ENCODE assay signal across 8 cellular contexts in the genomic region with DNA sequence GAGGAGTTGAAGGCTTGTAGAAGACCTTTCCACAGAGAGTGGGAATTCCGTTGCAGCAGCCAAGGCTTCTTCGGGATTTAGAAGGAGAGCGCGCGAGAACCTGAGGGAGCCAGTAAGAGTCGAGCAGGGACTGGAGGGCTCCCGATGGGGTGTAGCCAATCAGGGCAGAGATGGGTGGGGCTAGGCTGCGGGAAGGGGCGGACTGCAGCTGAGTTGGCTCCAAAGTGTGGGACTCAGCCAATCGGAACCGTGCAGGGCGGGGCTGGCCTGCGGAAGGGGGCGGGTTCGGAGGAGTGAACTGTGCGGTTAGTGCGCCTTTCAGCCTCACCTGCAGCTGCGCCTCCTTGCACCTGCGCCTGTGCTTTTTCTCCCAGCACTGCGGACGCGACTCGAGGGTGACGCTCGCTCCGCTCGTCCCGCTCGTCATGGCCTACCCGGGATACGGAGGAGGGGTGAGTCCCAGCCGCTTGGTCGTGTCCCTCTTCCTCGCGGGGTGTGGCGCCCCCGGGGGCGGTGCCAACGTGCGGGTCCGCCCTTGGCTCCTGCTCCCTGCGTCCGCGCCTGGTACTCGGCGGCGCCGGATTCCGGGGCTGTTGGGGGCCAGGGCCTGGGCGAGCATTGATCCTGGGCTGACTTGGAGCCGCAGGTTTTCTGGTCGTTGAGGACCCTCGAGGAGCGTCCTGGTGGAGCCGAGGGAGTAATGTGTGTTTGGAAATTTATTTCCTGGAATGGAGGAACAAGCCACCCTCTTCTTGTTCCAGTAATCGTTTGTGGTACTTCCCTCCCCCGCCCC. TPM values are rescaled to one million over a fixed set of nuclear protein-coding genes. Genes with fewer than 3 reads are reported as not detected.
DNase-seq lines count a peak whose midpoint lies in the region; ATAC-seq and TF ChIP-seq lines count a peak whose summit lies in the region.

A gene with protein sequence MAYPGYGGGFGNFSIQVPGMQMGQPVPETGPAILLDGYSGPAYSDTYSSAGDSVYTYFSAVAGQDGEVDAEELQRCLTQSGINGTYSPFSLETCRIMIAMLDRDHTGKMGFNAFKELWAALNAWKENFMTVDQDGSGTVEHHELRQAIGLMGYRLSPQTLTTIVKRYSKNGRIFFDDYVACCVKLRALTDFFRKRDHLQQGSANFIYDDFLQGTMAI (plus strand): TSS at position 309 of the 793 bp plus-strand sequence. CDS start 117 bp downstream, at position 426.

- H3K9me3 ChIP-seq in HEK293 (ENCODE audit: control insufficient read depth, insufficient read depth, low read depth, low read length), result no peaks in the 10 kb centered on the region

- H3K9me3 Mint-ChIP-seq in activated naive CD4-positive, alpha-beta T cell treated with anti-CD3 and anti-CD28 coated beads, Interleukin-2, amount 50 U/mL, for 72 hours, result no peaks in the 10 kb centered on the region

- peak; percentile 98 to 99 for ATAC-seq in activated naive CD4-positive, alpha-beta T cell treated with anti-CD3 and anti-CD28 coated beads, Interleukin-2, amount 50 U/mL, for 72 hours

- H3K36me3 Mint-ChIP-seq in activated naive CD4-positive, alpha-beta T cell treated with anti-CD3 and anti-CD28 coated beads, Interleukin-2, amount 50 U/mL, for 72 hours, result no peaks in the 10 kb centered on the region

- H3K27ac ChIP-seq in HEK293 (ENCODE audit: extremely low read depth, low read depth, low read length) (peak within 1 kb of the TSS; percentile 59; the same call in 1 of the 2 replicates), substantia nigra (ENCODE audit: low read depth, low read length, poor library complexity, severe bottlenecking) (peak within 1 kb of the TSS; percentile 96)

- peak; percentile 67 for TF ChIP-seq CTCF in HEK293 (tag by site-specific recombination; IDR thresholded peaks at IDR 0.05)

- H3K36me3 ChIP-seq in HEK293 (ENCODE audit: control insufficient read depth in 2 of 2, insufficient read depth in 1 of 2, low read length in 2 of 2), result no peaks in the 10 kb centered on the region

- CTCF ChIA-PET in HEK293 (lab: Yijun Ruan, JAX), result interaction anchor here (0.7 kb wide), 1 partner anchor 216 kb away, joined by 3 read pairs; no protein-coding TSS in a partner anchor

- H3K4me1 ChIP-seq in HEK293 (ENCODE audit: control insufficient read depth, insufficient read depth, low read length), result peaks cover 2% of the 10 kb centered on the region; the same call in 1 of the 2 replicates

- peak within 1 kb of the TSS; percentile 92 for H3K4me3 ChIP-seq in HEK293 (ENCODE audit: low read depth, low read length)

- H3K27ac Mint-ChIP-seq in activated naive CD4-positive, alpha-beta T cell treated with anti-CD3 and anti-CD28 coated beads, Interleukin-2, amount 50 U/mL, for 72 hours, result peak within 1 kb of the TSS; percentile 67 to 85

- DNase-seq in GM03348 (ENCODE audit: low spot score) (peak; percentile 93), NAMALWA (ENCODE audit: low spot score) (peak; percentile 98), SKM-1 treated with dmso at 0.1 percent for 144 hours (lab: John Stamatoyannopoulos, UW; ENCODE audit: unreplicated experiment) (peak; percentile 98), globus pallidus (ENCODE audit: low spot score) (peak; percentile 98), non-pigmented ciliary epithelial cell (ENCODE audit: low read depth) (peak; percentile 86), substantia nigra (lab: John Stamatoyannopoulos, UW) (peak; percentile 91 to 99 (median 97))
- DNase-seq in activated naive CD4-positive, alpha-beta T cell treated with anti-CD3 and anti-CD28 coated beads, Interleukin-2, amount 50 U/mL, for 72 hours (ENCODE audit: low spot score in 2 of 2), result peak; percentile 98

- POLR2A ChIA-PET in HEK293 (lab: Yijun Ruan, JAX), result interaction anchor here (0.5 to 1.0 kb wide), 3 partner anchors 25 to 32 kb away, joined by 3 to 7 read pairs (median 4); a partner anchor contains a TSS

TF ChIP-seq in HEK293, 187 proteins besides CTCF, POLR2A, EP300 and RAD21 (continues in another document):
- peak; percentile 47 for TF ChIP-seq SETDB1 (IDR thresholded peaks at IDR 0.05; ENCODE audit: insufficient read length, low read length)
- TF ChIP-seq WT1 (tag by site-specific recombination; IDR thresholded peaks at IDR 0.05), result 0 out of 2 replicates have a peak, but pooled peaks have one; percentile 18
- peak; percentile 63 for TF ChIP-seq ZBTB17 (tag by site-specific recombination; IDR thresholded peaks at IDR 0.05)
- TF ChIP-seq KLF16 (tag by site-specific recombination; IDR thresholded peaks at IDR 0.05), result peak; percentile 79
- TF ChIP-seq, protein P1, sequence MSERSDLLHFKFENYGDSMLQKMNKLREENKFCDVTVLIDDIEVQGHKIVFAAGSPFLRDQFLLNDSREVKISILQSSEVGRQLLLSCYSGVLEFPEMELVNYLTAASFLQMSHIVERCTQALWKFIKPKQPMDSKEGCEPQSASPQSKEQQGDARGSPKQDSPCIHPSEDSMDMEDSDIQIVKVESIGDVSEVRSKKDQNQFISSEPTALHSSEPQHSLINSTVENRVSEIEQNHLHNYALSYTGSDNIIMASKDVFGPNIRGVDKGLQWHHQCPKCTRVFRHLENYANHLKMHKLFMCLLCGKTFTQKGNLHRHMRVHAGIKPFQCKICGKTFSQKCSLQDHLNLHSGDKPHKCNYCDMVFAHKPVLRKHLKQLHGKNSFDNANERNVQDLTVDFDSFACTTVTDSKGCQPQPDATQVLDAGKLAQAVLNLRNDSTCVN (tag by site-specific recombination; optimal IDR thresholded peaks at IDR 0.05), result peak; percentile 75
- 0 out of 2 replicates have a peak, but pooled peaks have one; percentile 33 for TF ChIP-seq ZNF561 (tag by site-specific recombination; IDR thresholded peaks at IDR 0.05; ENCODE audit: borderline replicate concordance)
- TF ChIP-seq, protein P2, sequence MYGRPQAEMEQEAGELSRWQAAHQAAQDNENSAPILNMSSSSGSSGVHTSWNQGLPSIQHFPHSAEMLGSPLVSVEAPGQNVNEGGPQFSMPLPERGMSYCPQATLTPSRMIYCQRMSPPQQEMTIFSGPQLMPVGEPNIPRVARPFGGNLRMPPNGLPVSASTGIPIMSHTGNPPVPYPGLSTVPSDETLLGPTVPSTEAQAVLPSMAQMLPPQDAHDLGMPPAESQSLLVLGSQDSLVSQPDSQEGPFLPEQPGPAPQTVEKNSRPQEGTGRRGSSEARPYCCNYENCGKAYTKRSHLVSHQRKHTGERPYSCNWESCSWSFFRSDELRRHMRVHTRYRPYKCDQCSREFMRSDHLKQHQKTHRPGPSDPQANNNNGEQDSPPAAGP (tag by site-specific recombination; IDR thresholded peaks at IDR 0.05), result 0 out of 2 replicates have a peak, but pooled peaks have one; percentile 30
- TF ChIP-seq GLIS2 (tag by site-specific recombination; IDR thresholded peaks at IDR 0.05), result peak; percentile 88
- TF ChIP-seq, protein P3, sequence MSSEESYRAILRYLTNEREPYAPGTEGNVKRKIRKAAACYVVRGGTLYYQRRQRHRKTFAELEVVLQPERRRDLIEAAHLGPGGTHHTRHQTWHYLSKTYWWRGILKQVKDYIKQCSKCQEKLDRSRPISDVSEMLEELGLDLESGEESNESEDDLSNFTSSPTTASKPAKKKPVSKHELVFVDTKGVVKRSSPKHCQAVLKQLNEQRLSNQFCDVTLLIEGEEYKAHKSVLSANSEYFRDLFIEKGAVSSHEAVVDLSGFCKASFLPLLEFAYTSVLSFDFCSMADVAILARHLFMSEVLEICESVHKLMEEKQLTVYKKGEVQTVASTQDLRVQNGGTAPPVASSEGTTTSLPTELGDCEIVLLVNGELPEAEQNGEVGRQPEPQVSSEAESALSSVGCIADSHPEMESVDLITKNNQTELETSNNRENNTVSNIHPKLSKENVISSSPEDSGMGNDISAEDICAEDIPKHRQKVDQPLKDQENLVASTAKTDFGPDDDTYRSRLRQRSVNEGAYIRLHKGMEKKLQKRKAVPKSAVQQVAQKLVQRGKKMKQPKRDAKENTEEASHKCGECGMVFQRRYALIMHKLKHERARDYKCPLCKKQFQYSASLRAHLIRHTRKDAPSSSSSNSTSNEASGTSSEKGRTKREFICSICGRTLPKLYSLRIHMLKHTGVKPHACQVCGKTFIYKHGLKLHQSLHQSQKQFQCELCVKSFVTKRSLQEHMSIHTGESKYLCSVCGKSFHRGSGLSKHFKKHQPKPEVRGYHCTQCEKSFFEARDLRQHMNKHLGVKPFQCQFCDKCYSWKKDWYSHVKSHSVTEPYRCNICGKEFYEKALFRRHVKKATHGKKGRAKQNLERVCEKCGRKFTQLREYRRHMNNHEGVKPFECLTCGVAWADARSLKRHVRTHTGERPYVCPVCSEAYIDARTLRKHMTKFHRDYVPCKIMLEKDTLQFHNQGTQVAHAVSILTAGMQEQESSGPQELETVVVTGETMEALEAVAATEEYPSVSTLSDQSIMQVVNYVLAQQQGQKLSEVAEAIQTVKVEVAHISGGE (tag by site-specific recombination; conservative IDR thresholded peaks at IDR 0.05; ENCODE audit: low read depth), result peak; percentile 30; the same call in 1 of the 2 replicates
- TF ChIP-seq TRIM28 (IDR thresholded peaks at IDR 0.05; ENCODE audit: borderline replicate concordance, low read length), result peak; percentile 13; the same call in 1 of the 2 replicates
- no peak; the same call in 1 of the 2 replicates for TF ChIP-seq ZFHX2 (tag by site-specific recombination; conservative IDR thresholded peaks at IDR 0.05)
- peak; percentile 35; the same call in 1 of the 2 replicates for TF ChIP-seq KLF10 (tag by site-specific recombination; IDR thresholded peaks at IDR 0.05)
- peak; percentile 48; the same call in 1 of the 2 replicates for TF ChIP-seq ZNF600 (tag by site-specific recombination; IDR thresholded peaks at IDR 0.05)
- TF ChIP-seq ZNF341 (tag by site-specific recombination; IDR thresholded peaks at IDR 0.05; ENCODE audit: low read depth), result peak; percentile 54
- TF ChIP-seq ZNF248 (tag by site-specific recombination; IDR thresholded peaks at IDR 0.05), result no peak
- TF ChIP-seq YY1 (tag by site-specific recombination; IDR thresholded peaks at IDR 0.05), result no peak
- TF ChIP-seq ZNF560 (tag by site-specific recombination; IDR thresholded peaks at IDR 0.05; ENCODE audit: borderline replicate concordance), result no peak
- TF ChIP-seq, protein P4, sequence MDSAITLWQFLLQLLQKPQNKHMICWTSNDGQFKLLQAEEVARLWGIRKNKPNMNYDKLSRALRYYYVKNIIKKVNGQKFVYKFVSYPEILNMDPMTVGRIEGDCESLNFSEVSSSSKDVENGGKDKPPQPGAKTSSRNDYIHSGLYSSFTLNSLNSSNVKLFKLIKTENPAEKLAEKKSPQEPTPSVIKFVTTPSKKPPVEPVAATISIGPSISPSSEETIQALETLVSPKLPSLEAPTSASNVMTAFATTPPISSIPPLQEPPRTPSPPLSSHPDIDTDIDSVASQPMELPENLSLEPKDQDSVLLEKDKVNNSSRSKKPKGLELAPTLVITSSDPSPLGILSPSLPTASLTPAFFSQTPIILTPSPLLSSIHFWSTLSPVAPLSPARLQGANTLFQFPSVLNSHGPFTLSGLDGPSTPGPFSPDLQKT (IDR thresholded peaks at IDR 0.05; ENCODE audit: borderline replicate concordance, low read depth, low read length), result no peak
- TF ChIP-seq SP7 (tag by site-specific recombination; IDR thresholded peaks at IDR 0.05), result peak; percentile 45; the same call in 1 of the 2 replicates

RNA-seq across cellular contexts. Expression of the gene that starts here (rescaled TPM):
- total RNA-seq in activated naive CD4-positive, alpha-beta T cell treated with anti-CD3 and anti-CD28 coated beads, Interleukin-2, amount 50 U/mL, for 72 hours, result 10 to 100 TPM; 38.5 to 44.9 TPM

Comparison
In these comparisons a context has a peak if more than half of its experiments do, and no peak if none do; other contexts are left out.
1. Peak in every context shown above with its lines: DNase-seq, ATAC-seq, H3K4me3 ChIP-seq and H3K27ac ChIP-seq.